ENCODE assay signal across 19 cellular contexts in the genomic region with DNA sequence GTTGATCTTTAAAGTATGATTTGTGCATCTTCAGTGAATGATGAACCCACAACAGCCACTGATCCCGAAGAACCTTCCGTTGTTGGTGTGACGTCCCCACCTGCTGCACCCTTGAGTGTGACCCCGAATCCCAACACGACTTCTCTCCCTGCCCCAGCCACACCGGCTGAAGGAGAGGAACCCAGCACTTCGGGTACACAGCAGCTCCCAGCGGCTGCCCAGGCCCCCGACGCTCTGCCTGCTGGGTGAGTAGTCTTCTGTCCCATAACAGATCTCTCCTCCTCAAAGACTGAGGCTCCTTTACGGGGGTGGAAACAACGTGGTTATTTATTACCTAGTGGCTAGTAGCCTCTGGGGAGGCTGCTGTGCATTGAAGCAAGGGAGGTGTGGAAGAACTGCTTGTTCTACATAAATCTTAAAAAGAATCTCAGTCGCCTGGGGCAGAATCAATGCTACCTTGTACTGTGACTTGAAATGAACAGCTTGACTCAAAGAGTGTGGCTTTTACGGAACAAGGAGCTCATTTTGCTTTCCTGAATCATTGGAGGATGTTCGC.
DNase-seq lines count a peak whose midpoint lies in the region; ATAC-seq and TF ChIP-seq lines count a peak whose summit lies in the region.
"Had no signal": no experiment of that assay in that cellular context is flagged by ENCODE, and none has a peak within 500 bp of the region (broad histone marks: within the 10 kb centered on the region; RNA-seq: fewer than 3 reads in every experiment).

No MANE protein-coding gene starts in this region.

- no peaks in the 10 kb centered on the region for H3K36me3 ChIP-seq in mammary epithelial cell (ENCODE audit: insufficient read depth, low read length)
- H3K36me3 ChIP-seq: neural progenitor cell had no signal

- H3K9me3 ChIP-seq in mammary epithelial cell (replicated peaks; ENCODE audit: insufficient read depth, low read length), result no peaks in the 10 kb centered on the region
- H3K9me3 ChIP-seq: gastrocnemius medialis, thoracic aorta had no signal

- DNase-seq in GM13976 (ENCODE audit: low spot score) (peak; percentile 30), glomerular visceral epithelial cell (ENCODE audit: extremely low spot score) (peak; percentile 67), renal cortical epithelial cell (ENCODE audit: low read depth) (peak; percentile 98), NCI-H2196 treated with DMSO at 0.1 percent for 48 hours (lab: John Stamatoyannopoulos, UW; ENCODE audit: unreplicated experiment) (no peak), mammary epithelial cell (no peak), AG08396 (ENCODE audit: low spot score) (no peak)
- DNase-seq: activated CD4-positive, alpha-beta T cell treated with anti-CD3 and anti-CD28 coated beads for 1 hour; activated naive CD4-positive, alpha-beta T cell; AML-193; cortex of kidney; gastrocnemius medialis; Kasumi-1; NCI-H2227 treated with DMSO at 0.1 percent for 48 hours; Right ventricle myocardium superior had no signal

- no peak overlapping the region for H3K4me2 ChIP-seq in mammary epithelial cell (ENCODE audit: insufficient read depth, low read depth, low read length)
- H3K4me2 ChIP-seq: neural progenitor cell had no signal

- no peak overlapping the region for H3K9ac ChIP-seq in mammary epithelial cell (ENCODE audit: insufficient read depth, low read length)
- H3K9ac ChIP-seq: neural progenitor cell had no signal

- H3K4me3 ChIP-seq in mammary epithelial cell (replicated peaks in 1 of 3; ENCODE audit: insufficient read depth in 1 of 3, low read depth in 2 of 3, low read length in 3 of 3), result no peak overlapping the region
- H3K4me3 ChIP-seq: gastrocnemius medialis, lung, neural progenitor cell, thoracic aorta had no signal

- no TSS peak for BruUV-seq in mammary epithelial cell (replicated peaks; lab: Mats Ljungman, UMichigan)

- peaks cover 4% of the 10 kb centered on the region for H3K4me1 ChIP-seq in mammary epithelial cell (ENCODE audit: insufficient read depth, low read length)

- in situ Hi-C loops in GM13976 (cut with MboI; ENCODE audit: low sequenced_read_pairs, unreplicated experiment) (no loop called here), mammary epithelial cell (cut with MboI; ENCODE audit: low sequenced_read_pairs in 2 of 2) (no loop called here)

- WGBS in mammary epithelial cell (ENCODE audit: low coverage, missing lambda C conversion rate), result 97% methylated on average over 13 of the region's 15 CpGs

- H4K20me1 ChIP-seq in mammary epithelial cell (ENCODE audit: insufficient read depth, low read length), result no peaks in the 10 kb centered on the region

- no peaks in the 10 kb centered on the region for H3K27me3 ChIP-seq in mammary epithelial cell (ENCODE audit: insufficient read depth, low read length)
- H3K27me3 ChIP-seq: gastrocnemius medialis, neural progenitor cell had no signal

- no peak overlapping the region for H3K27ac ChIP-seq in mammary epithelial cell (ENCODE audit: insufficient read depth, low read depth, low read length)
- H3K27ac ChIP-seq: gastrocnemius medialis, neural progenitor cell, thoracic aorta had no signal

- intact Hi-C loops in mammary epithelial cell (cut with micrococcal nuclease), result no loop called here

- dilution Hi-C loops in mammary epithelial cell (cut with HindIII; ENCODE audit: low sequenced_read_pairs), result no loop called here

- no peak overlapping the region for H2AFZ ChIP-seq in mammary epithelial cell (ENCODE audit: low read depth, low read length)
- H2AFZ ChIP-seq: neural progenitor cell had no signal

- ATAC-seq in HG03139 (IDR thresholded peaks at IDR 0.05; ENCODE audit: unreplicated experiment), result peak; percentile 60
- ATAC-seq in HG02840 (IDR thresholded peaks at IDR 0.05; ENCODE audit: low FRiP score, unreplicated experiment), result no peak
- ATAC-seq: gastrocnemius medialis had no signal

- CTCF ChIA-PET in mammary epithelial cell (lab: Charles Lee; ENCODE audit: low non-redundant PET), result no interaction called here

- H3K79me2 ChIP-seq in mammary epithelial cell (ENCODE audit: insufficient read depth, low read length), result no peaks in the 10 kb centered on the region

- no peak for TF ChIP-seq CTCF in GM13976 (IDR thresholded peaks at IDR 0.05; ENCODE audit: borderline replicate concordance, control extremely low read depth, extremely low read depth, insufficient read depth, missing control alignments)
- no peak for TF ChIP-seq CTCF in mammary epithelial cell (conservative IDR thresholded peaks at IDR 0.05 in 1 of 2, IDR thresholded peaks at IDR 0.05 in 1 of 2; ENCODE audit: extremely low read depth in 1 of 2, insufficient read depth in 1 of 2, low read depth in 1 of 2, low read length in 2 of 2)

Comparison
In these comparisons a context has a peak if more than half of its experiments do, and no peak if none do; other contexts are left out.
1. DNase-seq: peak in GM13976 (single experiment), glomerular visceral epithelial cell (single experiment) and renal cortical epithelial cell (single experiment); none in NCI-H2196 treated with DMSO at 0.1 percent for 48 hours (single experiment), mammary epithelial cell (single experiment) and AG08396 (single experiment).